Comparison of ENCODE assay signal across 28 cellular contexts in genomic region chr9:341634-342421, GRCh38.
"Had no signal": no experiment of that assay in that cellular context is flagged by ENCODE, and none has a peak within 500 bp of the region (broad histone marks: within the 10 kb centered on the region; RNA-seq: fewer than 3 reads in every experiment).

No MANE protein-coding gene starts in this region.

- H3K27ac Mint-ChIP-seq: activated naive CD4-positive, alpha-beta T cell treated with anti-CD3 and anti-CD28 coated beads for 36 hours; WTC11 had no signal

- ATAC-seq: activated T-cell treated with anti-CD3 and anti-CD28 coated beads, Interleukin-2, amount 50 U/mL, for 72 hours; esophagus mucosa; left colon; naive thymus-derived CD8-positive, alpha-beta T cell; right cardiac atrium; stimulated activated naive CD8-positive, alpha-beta T cell treated with anti-CD3 and anti-CD28 coated beads, Interleukin-15, Interleukin-2, amounts not matched to agents 100 U/mL and 50 U/mL, for 24 hours; WTC11 had no signal

- H3K27me3 Mint-ChIP-seq: naive thymus-derived CD8-positive, alpha-beta T cell had no signal

- H3K36me3 ChIP-seq: brain microvascular endothelial cell had no signal

- H3K4me1 ChIP-seq: transverse colon had no signal

- H3K9me3 ChIP-seq: testis, transverse colon had no signal

- H3K27ac ChIP-seq: brain microvascular endothelial cell, testis, transverse colon had no signal

- H3K9me3 Mint-ChIP-seq: activated naive CD4-positive, alpha-beta T cell treated with anti-CD3 and anti-CD28 coated beads for 36 hours; activated T-cell treated with anti-CD3 and anti-CD28 coated beads, Interleukin-2, amount 50 U/mL, for 72 hours; naive thymus-derived CD8-positive, alpha-beta T cell; neural crest cell; WTC11 had no signal

- H3K27me3 ChIP-seq: brain microvascular endothelial cell, testis, transverse colon had no signal

- DNase-seq: activated CD4-positive, alpha-beta T cell treated with anti-CD3 and anti-CD28 coated beads for 1 hour; activated CD4-positive, alpha-beta T cell treated with anti-CD3 and anti-CD28 coated beads, Interleukin-2, amount 50 U/mL, for 1 hour; activated effector memory CD4-positive, alpha-beta T cell treated with anti-CD3 and anti-CD28 coated beads, Interleukin-2, amount 50 U/mL, for 16 hours; activated naive CD4-positive, alpha-beta T cell treated with anti-CD3 and anti-CD28 coated beads for 36 hours; activated T-cell treated with anti-CD3 and anti-CD28 coated beads for 4 hours; activated T-cell treated with anti-CD3 and anti-CD28 coated beads, Interleukin-2, amount 50 U/mL, for 72 hours; amniotic stem cell; brain microvascular endothelial cell; caudate nucleus; cortex of kidney; foreskin fibroblast; head of caudate nucleus; hippocampal formation; kidney; left colon; mammary epithelial cell; midbrain; naive thymus-derived CD8-positive, alpha-beta T cell; posterior cingulate gyrus; right cardiac atrium; stimulated activated CD4-positive, alpha-beta T cell treated with anti-CD3 and anti-CD28 coated beads, Interleukin-2, amount 100 ng/mL, for 48 hours; stimulated activated naive CD8-positive, alpha-beta T cell treated with anti-CD3 and anti-CD28 coated beads, Interleukin-15, Interleukin-2, amounts not matched to agents 100 U/mL and 50 U/mL, for 24 hours; T1000; testis; transverse colon had no signal

- H3K4me1 Mint-ChIP-seq: neural crest cell had no signal

- H3K4me3 ChIP-seq: testis, transverse colon had no signal

- H3K36me3 Mint-ChIP-seq: WTC11 had no signal

- H3K4me3 Mint-ChIP-seq: activated naive CD4-positive, alpha-beta T cell treated with anti-CD3 and anti-CD28 coated beads for 36 hours; activated T-cell treated with anti-CD3 and anti-CD28 coated beads, Interleukin-2, amount 50 U/mL, for 72 hours; naive thymus-derived CD8-positive, alpha-beta T cell; neural crest cell; WTC11 had no signal
